Comparison of ENCODE assay signal across 8 cellular contexts in the genomic region with DNA sequence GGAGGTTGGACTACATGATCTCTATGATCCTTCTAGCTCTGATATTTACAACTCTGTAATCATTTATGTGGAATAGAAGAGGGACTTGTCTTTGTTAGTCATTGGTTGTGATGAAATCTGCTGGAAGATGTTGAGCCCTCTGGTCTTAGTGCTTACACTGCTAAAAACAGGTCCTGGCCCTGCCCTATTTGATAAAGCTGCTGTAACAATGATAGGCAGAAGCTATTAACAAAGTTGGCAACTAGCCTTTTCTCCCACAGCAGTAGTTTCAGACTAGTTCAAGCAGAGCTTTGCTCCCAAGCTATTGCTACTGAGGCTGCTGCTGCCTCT.
DNase-seq lines count a peak whose midpoint lies in the region; ATAC-seq and TF ChIP-seq lines count a peak whose summit lies in the region.

No MANE protein-coding gene starts in this region.

- DNase-seq in ACHN (peak; percentile 48), astrocyte of the spinal cord (ENCODE audit: low read depth, low spot score) (peak; percentile 55), kidney glomerular epithelial cell (lab: John Stamatoyannopoulos, UW) (peak; percentile 88), suprapubic skin (ENCODE audit: low spot score in 2 of 2) (no peak), NCI-H1092 (lab: John Stamatoyannopoulos, UW) (no peak)

- no peak for TF ChIP-seq EP300 in suprapubic skin (IDR thresholded peaks at IDR 0.05)

- no peaks in the 10 kb centered on the region for H3K27me3 ChIP-seq in suprapubic skin

- peak overlapping the region; percentile 50 for H3K27ac ChIP-seq in suprapubic skin

- H3K4me3 ChIP-seq in astrocyte of the spinal cord (ENCODE audit: low read depth, low read length) (no peak overlapping the region), suprapubic skin (no peak overlapping the region)

- peaks cover 3% of the 10 kb centered on the region for H3K36me3 ChIP-seq in suprapubic skin

- no peaks in the 10 kb centered on the region for H3K9me3 ChIP-seq in suprapubic skin

- peaks cover 42% of the 10 kb centered on the region for H3K4me1 ChIP-seq in suprapubic skin

- TF ChIP-seq POLR2A in suprapubic skin (IDR thresholded peaks at IDR 0.05), result no peak

- ATAC-seq in HG02981 (IDR thresholded peaks at IDR 0.05; ENCODE audit: unreplicated experiment), result peak; percentile 5
- no peak for ATAC-seq in HG03139 (IDR thresholded peaks at IDR 0.05; ENCODE audit: unreplicated experiment)
- ATAC-seq in HG02798 (IDR thresholded peaks at IDR 0.05; ENCODE audit: poor library complexity, unreplicated experiment), result no peak

- TF ChIP-seq CTCF in astrocyte of the spinal cord (IDR thresholded peaks at IDR 0.05; ENCODE audit: low read depth, low read length), result no peak
- TF ChIP-seq CTCF in suprapubic skin (IDR thresholded peaks at IDR 0.05), result no peak

- in situ Hi-C loops in ACHN (cut with HindIII; ENCODE audit: low pct_ligation_motif_present, low pct_unique_long_range_greater_than_20kb, low sequenced_read_pairs) (no loop called here), astrocyte of the spinal cord (cut with HindIII; ENCODE audit: low sequenced_read_pairs) (no loop called here)

Comparison
In these comparisons a context has a peak if more than half of its experiments do, and no peak if none do; other contexts are left out.
1. DNase-seq: peak in ACHN (single experiment), astrocyte of the spinal cord (single experiment) and kidney glomerular epithelial cell (single experiment); none in suprapubic skin (0 of 2) and NCI-H1092 (single experiment).